3 cellular contexts compared by ENCODE assay signal in genomic region chr6:46233131-46233530, GRCh38.
A peak's percentile ranks its signal among the peaks of the same experiment; 100 is the strongest.
TF ChIP-seq lines count a peak whose summit lies in the region.

No MANE protein-coding gene starts in this region.

TF ChIP-seq in HepG2, 621 proteins besides CTCF, POLR2A, EP300 and RAD21:
- TF ChIP-seq MAFK (conservative IDR thresholded peaks at IDR 0.05 in 1 of 2, IDR thresholded peaks at IDR 0.05 in 1 of 2; ENCODE audit: low read length in 2 of 2): peak; percentile 99 to 100
- TF ChIP-seq SIX1 (CRISPR knock-in tag; IDR thresholded peaks at IDR 0.05; ENCODE audit: borderline replicate concordance): no peak
- TF ChIP-seq MAFF (IDR thresholded peaks at IDR 0.05; ENCODE audit: low read depth, low read length): peak; percentile 100
- peak; percentile 38; the same call in 1 of the 2 replicates for TF ChIP-seq NFE2L2 (IDR thresholded peaks at IDR 0.05; ENCODE audit: low read length)
- TF ChIP-seq MAFG (CRISPR knock-in tag; IDR thresholded peaks at IDR 0.05): peak; percentile 36; the same call in 1 of the 2 replicates
- TF ChIP-seq KAT2B (IDR thresholded peaks at IDR 0.05; ENCODE audit: borderline replicate concordance, low read depth, low read length): no peak
- TF ChIP-seq TFDP2 (CRISPR knock-in tag; IDR thresholded peaks at IDR 0.05): no peak

TF ChIP-seq in IMR-90, 13 proteins besides CTCF, POLR2A, EP300 and RAD21:
- TF ChIP-seq BHLHE40 (IDR thresholded peaks at IDR 0.05; ENCODE audit: low read depth, low read length) (no peak), MAFK (IDR thresholded peaks at IDR 0.05; ENCODE audit: low read depth, low read length) (peak; percentile 99)

TF ChIP-seq in H1, 55 proteins besides CTCF, POLR2A, EP300 and RAD21:
- peak; percentile 97 for TF ChIP-seq MAFK (IDR thresholded peaks at IDR 0.05; ENCODE audit: low read depth, low read length)
- no peak for TF ChIP-seq CHD2 (IDR thresholded peaks at IDR 0.05; ENCODE audit: low read length)
